Comparison of ENCODE assay signal across 1 cellular context in genomic region chr3:57029924-57030323, GRCh38.
TF ChIP-seq lines count a peak whose summit lies in the region.

No MANE protein-coding gene starts in this region.

TF ChIP-seq in HepG2, 621 proteins besides CTCF, POLR2A, EP300 and RAD21:
- TF ChIP-seq REL (CRISPR knock-in tag; conservative IDR thresholded peaks at IDR 0.05) (no peak), AGO2 (optimal IDR thresholded peaks at IDR 0.05; ENCODE audit: low read depth, low read length) (no peak), ZNF3 (CRISPR knock-in tag; IDR thresholded peaks at IDR 0.05) (no peak), ZNF879 (CRISPR knock-in tag; IDR thresholded peaks at IDR 0.05) (no peak), ZNF605 (CRISPR knock-in tag; IDR thresholded peaks at IDR 0.05) (no peak), SKIL (CRISPR knock-in tag; IDR thresholded peaks at IDR 0.05; ENCODE audit: borderline replicate concordance) (no peak), JDP2 (CRISPR knock-in tag; IDR thresholded peaks at IDR 0.05; ENCODE audit: borderline replicate concordance) (no peak), ZKSCAN8 (CRISPR knock-in tag; IDR thresholded peaks at IDR 0.05; ENCODE audit: borderline replicate concordance) (no peak), THYN1 (CRISPR knock-in tag; IDR thresholded peaks at IDR 0.05; ENCODE audit: borderline replicate concordance, low read depth) (no peak), ZNF737 (CRISPR knock-in tag; IDR thresholded peaks at IDR 0.05; ENCODE audit: borderline replicate concordance) (no peak), KLF13 (CRISPR knock-in tag; IDR thresholded peaks at IDR 0.05) (no peak), ZNF724P (CRISPR knock-in tag; IDR thresholded peaks at IDR 0.05; ENCODE audit: borderline replicate concordance) (no peak), ZBTB3 (CRISPR knock-in tag; IDR thresholded peaks at IDR 0.05; ENCODE audit: borderline replicate concordance, low read depth) (no peak)
